ENCODE assay signal across 9 cellular contexts in genomic region chr2:187552959-187553681, GRCh38. TPM values are rescaled to one million over a fixed set of nuclear protein-coding genes. Genes with fewer than 3 reads are reported as not detected.
DNase-seq lines count a peak whose midpoint lies in the region; ATAC-seq and TF ChIP-seq lines count a peak whose summit lies in the region.
"Had no signal": no experiment of that assay in that cellular context is flagged by ENCODE, and none has a peak within 500 bp of the region (broad histone marks: within the 10 kb centered on the region; RNA-seq: fewer than 3 reads in every experiment).

No MANE protein-coding gene starts in this region.

- no peak for ATAC-seq in HG02763 (IDR thresholded peaks at IDR 0.05; ENCODE audit: unreplicated experiment)

- no peak overlapping the region for H2AK5ac ChIP-seq in trophoblast cell (ENCODE audit: low read length)

- H3K9ac ChIP-seq in trophoblast cell (ENCODE audit: low read length): no peak overlapping the region
- H3K9ac ChIP-seq in Karpas-422 (ENCODE audit: low read length): no peak overlapping the region

- H4K20me1 ChIP-seq in Karpas-422 (ENCODE audit: insufficient read depth, low read depth, low read length): no peaks in the 10 kb centered on the region

- DNase-seq in EL (peak; percentile 79), LoVo (ENCODE audit: low spot score) (peak; percentile 55), epithelial cell of proximal tubule (ENCODE audit: low read depth) (no peak), trophoblast cell (peak; percentile 36 to 67), NCI-H345 treated with DMSO at 0.1 percent for 48 hours (lab: John Stamatoyannopoulos, UW; ENCODE audit: unreplicated experiment) (no peak), Karpas-422 (no peak), COLO829 (ENCODE audit: low spot score) (no peak)
- DNase-seq: activated CD4-positive, alpha-beta T cell treated with anti-CD3 and anti-CD28 coated beads, Interleukin-2, amount 50 U/mL, for 1 hour had no signal

- H2BK5ac ChIP-seq in trophoblast cell (ENCODE audit: low read depth, low read length, poor library complexity): no peak overlapping the region

- no peak overlapping the region for H4K12ac ChIP-seq in trophoblast cell (ENCODE audit: low read depth, low read length)

- H4K8ac ChIP-seq in trophoblast cell (ENCODE audit: low read depth, low read length): no peak overlapping the region

- no peak overlapping the region for H2BK120ac ChIP-seq in trophoblast cell (ENCODE audit: insufficient read depth, low read length, poor library complexity)

- H3K79me1 ChIP-seq in trophoblast cell (ENCODE audit: low read length): no peaks in the 10 kb centered on the region

- H4K91ac ChIP-seq in trophoblast cell (ENCODE audit: low read depth, low read length): no peak overlapping the region

- no peak overlapping the region for H3K23ac ChIP-seq in trophoblast cell (ENCODE audit: low read length)

- WGBS in trophoblast cell (ENCODE audit: extremely low coverage, insufficient coverage, insufficient read length): no CpG with 5 or more reads among the region's 2 CpGs

- H3K4ac ChIP-seq in trophoblast cell (ENCODE audit: low read depth, low read length): no peak overlapping the region

- H2AFZ ChIP-seq in trophoblast cell (ENCODE audit: insufficient read depth, low read length, poor library complexity) (no peak overlapping the region), Karpas-422 (ENCODE audit: low read length) (no peak overlapping the region)

- no peak for TF ChIP-seq CTCF in epithelial cell of proximal tubule (conservative IDR thresholded peaks at IDR 0.05; ENCODE audit: low read depth, low read length)

- H3K9me2 ChIP-seq in Karpas-422 (replicated peaks; ENCODE audit: insufficient read depth, low read length): no peaks in the 10 kb centered on the region

- H3K18ac ChIP-seq in trophoblast cell (ENCODE audit: low read length): no peak overlapping the region

- H3K79me2 ChIP-seq in trophoblast cell (ENCODE audit: control insufficient read depth, insufficient read depth, low read length, poor library complexity) (no peaks in the 10 kb centered on the region), Karpas-422 (ENCODE audit: low read length) (no peaks in the 10 kb centered on the region)

- peaks cover 0 to 2% of the 10 kb centered on the region in 2 experiments for H3K36me3 ChIP-seq in trophoblast cell (ENCODE audit: control insufficient read depth in 1 of 2, insufficient read depth in 2 of 2, low read length in 2 of 2)
- H3K36me3 ChIP-seq in Karpas-422 (ENCODE audit: insufficient read depth, low read length): no peaks in the 10 kb centered on the region

- H3K4me1 ChIP-seq in trophoblast cell (ENCODE audit: control insufficient read depth in 1 of 2, insufficient read depth in 2 of 2, low read length in 2 of 2): no peaks in the 10 kb centered on the region
- H3K4me1 ChIP-seq in Karpas-422 (ENCODE audit: low read length): no peaks in the 10 kb centered on the region

- no peak overlapping the region for H3K27ac ChIP-seq in trophoblast cell (ENCODE audit: low read depth, low read length)
- no peak overlapping the region for H3K27ac ChIP-seq in Karpas-422 (ENCODE audit: low read length)

- H3K4me2 ChIP-seq in trophoblast cell (ENCODE audit: low read length) (peak overlapping the region; percentile 47), Karpas-422 (ENCODE audit: low read depth, low read length, poor library complexity, severe bottlenecking) (no peak overlapping the region)

- H3K9me3 ChIP-seq in trophoblast cell (ENCODE audit: insufficient read depth, low read depth, low read length) (no peaks in the 10 kb centered on the region), Karpas-422 (ENCODE audit: low read length) (no peaks in the 10 kb centered on the region)

- no peak overlapping the region for H2BK12ac ChIP-seq in trophoblast cell (ENCODE audit: low read length)

- no peak overlapping the region for H3K14ac ChIP-seq in trophoblast cell (ENCODE audit: low read length)

- peak overlapping the region; percentile 82 for H3K4me3 ChIP-seq in epithelial cell of proximal tubule (ENCODE audit: low read depth, low read length)
- H3K4me3 ChIP-seq in trophoblast cell (ENCODE audit: low read depth, low read length): no peak overlapping the region
- H3K4me3 ChIP-seq in Karpas-422 (ENCODE audit: low read length): no peak overlapping the region

- H3K27me3 ChIP-seq in trophoblast cell (ENCODE audit: insufficient read depth, low read length): no peaks in the 10 kb centered on the region
- H3K27me3 ChIP-seq in Karpas-422 (ENCODE audit: low read length): no peaks in the 10 kb centered on the region

RNA-seq across cellular contexts. Expression of gene TFPI, which starts 1.1 kb away (rescaled TPM):
- 99.7 and 144 TPM in 2 replicates for total RNA-seq in epithelial cell of proximal tubule
- polyA plus RNA-seq in trophoblast cell (2013): 210 and 216 TPM in 2 replicates
- not detected in 2 replicates for total RNA-seq in Karpas-422 (2014; rRNA removed; shearing (Covaris generic); ENCODE audit: low replicate concordance)

Comparison
In these comparisons a context has a peak if more than half of its experiments do, and no peak if none do; other contexts are left out.
1. DNase-seq: peak in EL (single experiment), LoVo (single experiment) and trophoblast cell (2 of 2); none in epithelial cell of proximal tubule (single experiment), NCI-H345 treated with DMSO at 0.1 percent for 48 hours (single experiment), Karpas-422 (single experiment) and COLO829 (single experiment).
2. RNA of gene TFPI, which starts 1.1 kb away (total RNA-seq): 99.7 to 144 TPM in epithelial cell of proximal tubule; not detected in Karpas-422; every median in the first group is over 100 times any median in the second.